1 cellular context compared by ENCODE assay signal in genomic region chr10:119299531-119299930, GRCh38.
TF ChIP-seq lines count a peak whose summit lies in the region.

No MANE protein-coding gene starts in this region.

TF ChIP-seq in GM12878, 131 proteins besides CTCF, POLR2A, EP300 and RAD21 (continued from another document):
- TF ChIP-seq ZBTB4 (CRISPR knock-in tag; IDR thresholded peaks at IDR 0.05), result no peak
- TF ChIP-seq MEF2B (IDR thresholded peaks at IDR 0.05; ENCODE audit: partially characterized antibody, poor library complexity, severe bottlenecking), result no peak
- TF ChIP-seq USF1 (IDR thresholded peaks at IDR 0.05; ENCODE audit: borderline replicate concordance, extremely low read length, insufficient read depth, low read depth, low read length), result no peak
- no peak for TF ChIP-seq YBX1 (IDR thresholded peaks at IDR 0.05)
- TF ChIP-seq SUPT20H (IDR thresholded peaks at IDR 0.05; ENCODE audit: borderline replicate concordance, control insufficient read depth, low read depth, low read length), result no peak
- no peak for TF ChIP-seq CHD4 (IDR thresholded peaks at IDR 0.05)
- TF ChIP-seq KDM1A (IDR thresholded peaks at IDR 0.05; ENCODE audit: borderline replicate concordance), result no peak
- no peak for TF ChIP-seq MTA2 (IDR thresholded peaks at IDR 0.05; ENCODE audit: low read depth)
- no peak for TF ChIP-seq PML (IDR thresholded peaks at IDR 0.05; ENCODE audit: low read length)
- TF ChIP-seq ZNF622 (IDR thresholded peaks at IDR 0.05), result no peak
- TF ChIP-seq E2F8 (IDR thresholded peaks at IDR 0.05; ENCODE audit: low read depth, partially characterized antibody), result no peak
TF ChIP-seq in GM12878: peak in this region for 0.
